ENCODE assay signal across 1 cellular context in the genomic region with DNA sequence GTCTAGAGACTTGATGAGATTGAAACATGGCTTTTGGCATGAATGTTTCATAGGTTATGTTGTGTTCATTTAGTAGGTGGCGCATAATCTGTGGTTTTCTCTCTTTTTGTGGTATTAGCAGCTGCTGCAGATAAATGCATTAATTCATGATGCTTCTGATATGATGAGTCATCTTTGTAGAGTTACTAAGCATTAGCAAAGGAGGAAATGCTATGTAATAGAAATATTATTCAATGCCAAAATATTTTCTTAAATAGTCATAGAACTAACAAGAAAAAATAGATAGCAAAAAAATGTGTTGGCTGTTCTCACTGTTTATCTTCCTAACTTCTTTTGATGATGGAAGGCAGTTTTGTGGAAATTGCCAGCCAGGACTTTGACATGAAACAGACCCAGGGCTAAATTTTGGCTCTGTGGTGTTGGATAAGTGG.
TF ChIP-seq lines count a peak whose summit lies in the region.

No MANE protein-coding gene starts in this region.

TF ChIP-seq in H1, 55 proteins besides CTCF, POLR2A, EP300 and RAD21 (continued from another document):
- TF ChIP-seq, protein P1, sequence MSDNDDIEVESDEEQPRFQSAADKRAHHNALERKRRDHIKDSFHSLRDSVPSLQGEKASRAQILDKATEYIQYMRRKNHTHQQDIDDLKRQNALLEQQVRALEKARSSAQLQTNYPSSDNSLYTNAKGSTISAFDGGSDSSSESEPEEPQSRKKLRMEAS (IDR thresholded peaks at IDR 0.05) = no peak
